Comparison of ENCODE assay signal across 1 cellular context in the genomic region with DNA sequence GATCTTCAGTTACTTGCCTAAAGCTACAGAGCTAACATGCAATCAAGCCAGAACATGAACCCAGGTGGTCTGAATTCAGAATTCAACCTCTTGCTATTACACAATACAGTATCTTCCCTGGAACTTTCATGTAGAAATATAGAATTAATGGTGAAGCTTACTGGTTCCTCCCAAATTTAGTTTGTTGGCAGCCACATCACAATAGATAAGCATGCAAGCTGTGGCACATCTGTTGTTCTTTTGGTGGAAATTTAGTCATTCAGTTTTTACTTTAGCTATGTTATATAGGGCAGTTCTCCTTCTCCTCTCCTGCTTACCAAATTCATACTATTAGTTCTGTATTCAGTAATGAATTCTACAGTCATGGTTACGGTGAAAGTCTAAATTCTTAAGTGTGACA.
TF ChIP-seq lines count a peak whose summit lies in the region.

No MANE protein-coding gene starts in this region.

TF ChIP-seq in endothelial cell of umbilical vein, 7 proteins besides CTCF, POLR2A, EP300 and RAD21:
- TF ChIP-seq, protein P1, sequence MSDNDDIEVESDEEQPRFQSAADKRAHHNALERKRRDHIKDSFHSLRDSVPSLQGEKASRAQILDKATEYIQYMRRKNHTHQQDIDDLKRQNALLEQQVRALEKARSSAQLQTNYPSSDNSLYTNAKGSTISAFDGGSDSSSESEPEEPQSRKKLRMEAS (IDR thresholded peaks at IDR 0.05; ENCODE audit: insufficient read depth, insufficient read length): no peak
- TF ChIP-seq EZH2 (IDR thresholded peaks at IDR 0.05; ENCODE audit: borderline replicate concordance, low read depth, low read length, severe bottlenecking) (no peak), FOS (IDR thresholded peaks at IDR 0.05; ENCODE audit: borderline replicate concordance, insufficient read depth, low read length) (no peak), GATA2 (IDR thresholded peaks at IDR 0.05; ENCODE audit: insufficient read depth, insufficient read length, low read depth, low read length) (no peak), MYC (IDR thresholded peaks at IDR 0.05; ENCODE audit: low read depth, low read length) (no peak), JUN (IDR thresholded peaks at IDR 0.05; ENCODE audit: borderline replicate concordance, insufficient read depth, insufficient read length, low read depth) (no peak), POLR2AphosphoS5 (IDR thresholded peaks at IDR 0.05; ENCODE audit: insufficient read depth, low read depth, low read length) (no peak)
